22 cellular contexts compared by ENCODE assay signal in the genomic region with DNA sequence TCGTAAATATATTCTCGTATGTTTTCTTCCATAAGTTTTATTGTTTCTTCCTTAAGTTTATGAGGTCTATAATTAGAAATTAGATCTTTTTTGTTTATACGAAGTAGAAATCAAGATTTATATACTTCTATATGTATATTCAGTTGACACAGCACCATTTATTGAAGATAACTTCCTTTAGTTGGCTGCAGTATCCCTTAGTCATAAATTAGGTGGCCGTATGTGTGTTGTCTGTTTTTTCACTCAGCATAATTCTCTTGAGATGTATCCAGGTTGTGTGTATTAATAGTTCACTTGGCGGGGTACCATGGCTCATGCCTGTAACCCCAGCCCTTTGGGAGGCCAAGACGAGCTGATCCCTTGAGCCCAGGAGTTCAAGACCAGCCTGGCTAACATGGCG.
"Had no signal": no experiment of that assay in that cellular context is flagged by ENCODE, and none has a peak within 500 bp of the region (broad histone marks: within the 10 kb centered on the region; RNA-seq: fewer than 3 reads in every experiment).

No MANE protein-coding gene starts in this region.

- DNase-seq: colonic mucosa; dermis blood vessel endothelial cell; dorsolateral prefrontal cortex; effector CD4-positive, alpha-beta T cell; effector memory CD4-positive, alpha-beta T cell; foreskin keratinocyte; heart left ventricle; hypothalamus; immature natural killer cell; islet precursor cell; kidney; kidney glomerular epithelial cell; left colon; left lung; left ventricle myocardium superior; lower lobe of right lung; mesenchymal stem cell; mucosa of descending colon had no signal

- H3K4me3 ChIP-seq: colonic mucosa, dorsolateral prefrontal cortex, esophagus muscularis mucosa, gastroesophageal sphincter, heart left ventricle, hepatocyte, left lung, lower lobe of right lung, mucosa of descending colon had no signal

- H3K4me3 Mint-ChIP-seq: immature natural killer cell, mesothelial cell of epicardium had no signal

- H3K9me3 Mint-ChIP-seq: immature natural killer cell had no signal

- H3K27ac Mint-ChIP-seq: immature natural killer cell, mesothelial cell of epicardium had no signal

- H3K4me1 Mint-ChIP-seq: immature natural killer cell had no signal

- ATAC-seq: foreskin keratinocyte, gastroesophageal sphincter, heart left ventricle, left colon, left lung, left ventricle myocardium superior, lower lobe of right lung, mucosa of descending colon had no signal

- H3K27ac ChIP-seq: colonic mucosa, dorsolateral prefrontal cortex, esophagus muscularis mucosa, foreskin keratinocyte, gastroesophageal sphincter, heart left ventricle, hepatocyte, left lung, lower lobe of right lung had no signal
